In the genomic region with DNA sequence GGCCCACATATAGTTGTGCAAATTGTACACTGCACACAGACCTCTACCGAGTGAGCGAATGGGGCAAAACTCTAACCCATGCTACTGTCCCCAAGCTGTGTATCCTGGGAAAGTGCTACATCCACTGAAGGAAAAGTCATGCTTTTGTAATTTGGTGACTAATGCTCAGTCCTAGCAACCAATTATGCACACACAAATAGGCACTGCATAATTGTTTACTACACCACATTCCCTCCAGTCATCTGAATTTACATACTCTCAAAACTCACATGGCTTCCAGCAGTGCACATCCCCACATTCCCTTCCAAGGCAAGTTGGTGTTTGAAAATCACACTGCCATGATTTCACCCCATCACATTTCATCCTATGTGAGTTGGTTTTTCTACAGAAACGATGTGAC, we compare ENCODE assay signal across 1 cellular context.
TF ChIP-seq lines count a peak whose summit lies in the region.

No MANE protein-coding gene starts in this region.

TF ChIP-seq in IMR-90, 13 proteins besides CTCF, POLR2A, EP300 and RAD21 (continued from another document):
- TF ChIP-seq, protein P1, sequence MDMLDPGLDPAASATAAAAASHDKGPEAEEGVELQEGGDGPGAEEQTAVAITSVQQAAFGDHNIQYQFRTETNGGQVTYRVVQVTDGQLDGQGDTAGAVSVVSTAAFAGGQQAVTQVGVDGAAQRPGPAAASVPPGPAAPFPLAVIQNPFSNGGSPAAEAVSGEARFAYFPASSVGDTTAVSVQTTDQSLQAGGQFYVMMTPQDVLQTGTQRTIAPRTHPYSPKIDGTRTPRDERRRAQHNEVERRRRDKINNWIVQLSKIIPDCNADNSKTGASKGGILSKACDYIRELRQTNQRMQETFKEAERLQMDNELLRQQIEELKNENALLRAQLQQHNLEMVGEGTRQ (IDR thresholded peaks at IDR 0.05; ENCODE audit: low read depth, low read length): no peak
- TF ChIP-seq CHD1 (IDR thresholded peaks at IDR 0.05; ENCODE audit: low read depth, low read length) (no peak), SMC3 (IDR thresholded peaks at IDR 0.05; ENCODE audit: low read depth, low read length) (no peak), CEBPB (IDR thresholded peaks at IDR 0.05; ENCODE audit: low read depth, low read length) (no peak), RCOR1 (IDR thresholded peaks at IDR 0.05; ENCODE audit: insufficient replicate concordance, low read length) (no peak)
